ENCODE assay signal across 8 cellular contexts in genomic region chrX:154507673-154508072, GRCh38.
"Had no signal": no experiment of that assay in that cellular context is flagged by ENCODE, and none has a peak within 500 bp of the region (broad histone marks: within the 10 kb centered on the region; RNA-seq: fewer than 3 reads in every experiment).

No MANE protein-coding gene starts in this region.

- H3K4me3 Mint-ChIP-seq: H9, IgD-negative memory B cell had no signal

- H3K9ac ChIP-seq: GM23248 had no signal

- H3K27ac Mint-ChIP-seq: H9, IgD-negative memory B cell had no signal

- DNase-seq: GM23248, GOT3, H9, HCEC 1CT, KG1 had no signal

- FAIRE-seq: HepG2 had no signal

- H3K4me3 ChIP-seq: GM23248 had no signal

- H3K27ac ChIP-seq: GM23248, HL-60 had no signal

- H2AFZ ChIP-seq: GM23248 had no signal

- H3K4me1 Mint-ChIP-seq: H9 had no signal

- ATAC-seq: HepG2 had no signal
